ENCODE assay signal across 34 cellular contexts in genomic region chr2:133292267-133292666, GRCh38.
"Had no signal": no experiment of that assay in that cellular context is flagged by ENCODE, and none has a peak within 500 bp of the region (broad histone marks: within the 10 kb centered on the region; RNA-seq: fewer than 3 reads in every experiment).

No MANE protein-coding gene starts in this region.

- H3K36me3 ChIP-seq: adrenal gland, esophagus muscularis mucosa, gastrocnemius medialis, heart left ventricle, WERI-Rb-1 had no signal

- ATAC-seq: activated CD4-positive, CD25-positive, alpha-beta regulatory T cell treated with anti-CD3 and anti-CD28 coated beads, Interleukin-2, amount 50 U/mL, for 24 hours; activated CD8-positive, alpha-beta memory T cell treated with anti-CD3 and anti-CD28 coated beads, Interleukin-2, amount 10 ng/mL, durations not matched to agents 7 days and 5 days; activated CD8-positive, alpha-beta T cell treated with anti-CD3 and anti-CD28 coated beads, Interleukin-2, amount 10 ng/mL, durations not matched to agents 7 days and 5 days; activated naive CD8-positive, alpha-beta T cell treated with anti-CD3 and anti-CD28 coated beads, Interleukin-2, amount 50 U/mL, for 24 hours; body of pancreas; effector memory CD8-positive, alpha-beta T cell; foreskin keratinocyte; gastrocnemius medialis; heart left ventricle had no signal

- H3K27me3 Mint-ChIP-seq: activated B cell treated with CpG ODN at 0.5 μM for 24 hours; activated CD4-positive, alpha-beta memory T cell treated with anti-CD3 and anti-CD28 coated beads for 36 hours; activated CD4-positive, alpha-beta T cell treated with anti-CD3 and anti-CD28 coated beads, Interleukin-2, amount 10 ng/mL, durations not matched to agents 24 days and 14 days; activated CD8-positive, alpha-beta memory T cell treated with anti-CD3 and anti-CD28 coated beads, Interleukin-2, amount 10 ng/mL, durations not matched to agents 7 days and 5 days; activated naive CD4-positive, alpha-beta T cell treated with anti-CD3 and anti-CD28 coated beads, Interleukin-2, amount 50 U/mL, for 24 hours; activated naive CD8-positive, alpha-beta T cell treated with anti-CD3 and anti-CD28 coated beads for 36 hours; activated naive CD8-positive, alpha-beta T cell treated with anti-CD3 and anti-CD28 coated beads, Interleukin-2, amount 50 U/mL, for 24 hours; effector memory CD8-positive, alpha-beta T cell had no signal

- H3K4me3 Mint-ChIP-seq: activated B cell treated with CpG ODN at 0.5 μM for 24 hours; activated CD4-positive, alpha-beta memory T cell treated with anti-CD3 and anti-CD28 coated beads for 36 hours; activated CD4-positive, alpha-beta T cell treated with anti-CD3 and anti-CD28 coated beads, Interleukin-2, amount 10 ng/mL, durations not matched to agents 24 days and 14 days; activated CD8-positive, alpha-beta memory T cell treated with anti-CD3 and anti-CD28 coated beads, Interleukin-2, amount 10 ng/mL, durations not matched to agents 7 days and 5 days; activated CD8-positive, alpha-beta T cell treated with anti-CD3 and anti-CD28 coated beads, Interleukin-2, amount 10 ng/mL, durations not matched to agents 7 days and 5 days; activated naive CD4-positive, alpha-beta T cell treated with anti-CD3 and anti-CD28 coated beads for 36 hours; activated naive CD4-positive, alpha-beta T cell treated with anti-CD3 and anti-CD28 coated beads, Interleukin-2, amount 50 U/mL, for 24 hours; activated naive CD8-positive, alpha-beta T cell treated with anti-CD3 and anti-CD28 coated beads for 36 hours; activated naive CD8-positive, alpha-beta T cell treated with anti-CD3 and anti-CD28 coated beads, Interleukin-2, amount 50 U/mL, for 24 hours; activated T-helper 1 cell treated with anti-CD3 and anti-CD28 coated beads, Interleukin-12 subunit alpha, Interleukin-12 subunit beta, Interleukin-2, Interleukin-4 antibody, amounts not matched to agents 30 ng/mL and 10 ng/mL and 1 ng/mL, durations not matched to agents 14 hours and 24 hours and 36 hours; effector memory CD8-positive, alpha-beta T cell had no signal

- H3K4me1 ChIP-seq: adrenal gland, body of pancreas, esophagus muscularis mucosa, foreskin keratinocyte, gastrocnemius medialis had no signal

- H3K27me3 ChIP-seq: adrenal gland, body of pancreas, esophagus muscularis mucosa, foreskin keratinocyte, gastrocnemius medialis, heart left ventricle had no signal

- H3K27ac ChIP-seq: adrenal gland, body of pancreas, esophagus muscularis mucosa, foreskin keratinocyte, gastrocnemius medialis, heart left ventricle, WERI-Rb-1 had no signal

- H3K27ac Mint-ChIP-seq: activated B cell treated with CpG ODN at 0.5 μM for 24 hours; activated CD4-positive, alpha-beta memory T cell treated with anti-CD3 and anti-CD28 coated beads for 36 hours; activated CD4-positive, alpha-beta T cell treated with anti-CD3 and anti-CD28 coated beads, Interleukin-2, amount 10 ng/mL, durations not matched to agents 24 days and 14 days; activated CD8-positive, alpha-beta memory T cell treated with anti-CD3 and anti-CD28 coated beads, Interleukin-2, amount 10 ng/mL, durations not matched to agents 7 days and 5 days; activated CD8-positive, alpha-beta T cell treated with anti-CD3 and anti-CD28 coated beads, Interleukin-2, amount 10 ng/mL, durations not matched to agents 7 days and 5 days; activated naive CD4-positive, alpha-beta T cell treated with anti-CD3 and anti-CD28 coated beads for 36 hours; activated naive CD4-positive, alpha-beta T cell treated with anti-CD3 and anti-CD28 coated beads, Interleukin-2, amount 50 U/mL, for 24 hours; activated naive CD8-positive, alpha-beta T cell treated with anti-CD3 and anti-CD28 coated beads for 36 hours; activated naive CD8-positive, alpha-beta T cell treated with anti-CD3 and anti-CD28 coated beads, Interleukin-2, amount 50 U/mL, for 24 hours; activated T-helper 1 cell treated with anti-CD3 and anti-CD28 coated beads, Interleukin-12 subunit alpha, Interleukin-12 subunit beta, Interleukin-2, Interleukin-4 antibody, amounts not matched to agents 30 ng/mL and 10 ng/mL and 1 ng/mL, durations not matched to agents 14 hours and 24 hours and 36 hours; activated T-helper 2 cell treated with anti-CD3 and anti-CD28 coated beads, Interferon-gamma antibody, Interleukin-2, Interleukin-4, amounts not matched to agents 10 μg/mL and 5 μg/mL and 100 μg/mL, durations not matched to agents 14 hours and 24 hours and 36 hours; effector memory CD8-positive, alpha-beta T cell had no signal

- DNase-seq: activated B cell treated with CpG ODN at 0.5 μM for 24 hours; activated CD4-positive, alpha-beta memory T cell treated with anti-CD3 and anti-CD28 coated beads for 36 hours; activated CD4-positive, alpha-beta T cell treated with anti-CD3 and anti-CD28 coated beads, Interleukin-2, amount 10 ng/mL, durations not matched to agents 24 days and 14 days; activated CD8-positive, alpha-beta memory T cell treated with anti-CD3 and anti-CD28 coated beads, Interleukin-2, amount 10 ng/mL, durations not matched to agents 7 days and 5 days; activated CD8-positive, alpha-beta memory T cell treated with anti-CD3 and anti-CD28 coated beads, Interleukin-2, amount 50 U/mL, for 4 hours; activated CD8-positive, alpha-beta T cell treated with anti-CD3 and anti-CD28 coated beads, Interleukin-2, amount 10 ng/mL, durations not matched to agents 7 days and 5 days; activated effector memory CD4-positive, alpha-beta T cell treated with anti-CD3 and anti-CD28 coated beads, Interleukin-2, amount 50 U/mL, for 16 hours; activated naive CD4-positive, alpha-beta T cell treated with anti-CD3 and anti-CD28 coated beads for 36 hours; activated naive CD8-positive, alpha-beta T cell treated with anti-CD3 and anti-CD28 coated beads for 36 hours; activated naive CD8-positive, alpha-beta T cell treated with anti-CD3 and anti-CD28 coated beads, Interleukin-2, amount 50 U/mL, for 24 hours; activated T-cell treated with anti-CD3 and anti-CD28 coated beads, Interleukin-2, amount 50 U/mL, for 1 hour; activated T-cell treated with anti-CD3 and anti-CD28 coated beads, Interleukin-2, amount 50 U/mL, for 48 hours; adrenal gland; amygdala; aorta; body of pancreas; caudate nucleus; cortex of kidney; dermis blood vessel endothelial cell; effector CD4-positive, alpha-beta T cell; effector memory CD8-positive, alpha-beta T cell; erythroblast; foreskin keratinocyte; gastrocnemius medialis; glutamatergic neuron; heart left ventricle; hypothalamus; T1000; WERI-Rb-1 had no signal

- H3K4me1 Mint-ChIP-seq: activated B cell treated with CpG ODN at 0.5 μM for 24 hours; activated CD4-positive, alpha-beta T cell treated with anti-CD3 and anti-CD28 coated beads, Interleukin-2, amount 10 ng/mL, durations not matched to agents 24 days and 14 days; activated CD8-positive, alpha-beta memory T cell treated with anti-CD3 and anti-CD28 coated beads, Interleukin-2, amount 10 ng/mL, durations not matched to agents 7 days and 5 days; activated naive CD4-positive, alpha-beta T cell treated with anti-CD3 and anti-CD28 coated beads, Interleukin-2, amount 50 U/mL, for 24 hours; activated naive CD8-positive, alpha-beta T cell treated with anti-CD3 and anti-CD28 coated beads for 36 hours; activated naive CD8-positive, alpha-beta T cell treated with anti-CD3 and anti-CD28 coated beads, Interleukin-2, amount 50 U/mL, for 24 hours had no signal

- H3K9me3 Mint-ChIP-seq: activated B cell treated with CpG ODN at 0.5 μM for 24 hours; activated CD4-positive, alpha-beta memory T cell treated with anti-CD3 and anti-CD28 coated beads for 36 hours; activated CD4-positive, alpha-beta T cell treated with anti-CD3 and anti-CD28 coated beads, Interleukin-2, amount 10 ng/mL, durations not matched to agents 24 days and 14 days; activated naive CD4-positive, alpha-beta T cell treated with anti-CD3 and anti-CD28 coated beads, Interleukin-2, amount 50 U/mL, for 24 hours; activated T-helper 1 cell treated with anti-CD3 and anti-CD28 coated beads, Interleukin-12 subunit alpha, Interleukin-12 subunit beta, Interleukin-2, Interleukin-4 antibody, amounts not matched to agents 30 ng/mL and 10 ng/mL and 1 ng/mL, durations not matched to agents 14 hours and 24 hours and 36 hours; activated T-helper 2 cell treated with anti-CD3 and anti-CD28 coated beads, Interferon-gamma antibody, Interleukin-2, Interleukin-4, amounts not matched to agents 10 μg/mL and 5 μg/mL and 100 μg/mL, durations not matched to agents 14 hours and 24 hours and 36 hours had no signal

- H3K4me3 ChIP-seq: adrenal gland, body of pancreas, esophagus muscularis mucosa, gastrocnemius medialis, heart left ventricle had no signal

- H3K9me3 ChIP-seq: adrenal gland, body of pancreas, esophagus muscularis mucosa, gastrocnemius medialis, heart left ventricle had no signal

- H3K36me3 Mint-ChIP-seq: activated CD4-positive, alpha-beta memory T cell treated with anti-CD3 and anti-CD28 coated beads for 36 hours; activated CD8-positive, alpha-beta memory T cell treated with anti-CD3 and anti-CD28 coated beads, Interleukin-2, amount 10 ng/mL, durations not matched to agents 7 days and 5 days; activated naive CD4-positive, alpha-beta T cell treated with anti-CD3 and anti-CD28 coated beads, Interleukin-2, amount 50 U/mL, for 24 hours; activated naive CD8-positive, alpha-beta T cell treated with anti-CD3 and anti-CD28 coated beads for 36 hours had no signal
